5 cellular contexts compared by ENCODE assay signal in the genomic region with DNA sequence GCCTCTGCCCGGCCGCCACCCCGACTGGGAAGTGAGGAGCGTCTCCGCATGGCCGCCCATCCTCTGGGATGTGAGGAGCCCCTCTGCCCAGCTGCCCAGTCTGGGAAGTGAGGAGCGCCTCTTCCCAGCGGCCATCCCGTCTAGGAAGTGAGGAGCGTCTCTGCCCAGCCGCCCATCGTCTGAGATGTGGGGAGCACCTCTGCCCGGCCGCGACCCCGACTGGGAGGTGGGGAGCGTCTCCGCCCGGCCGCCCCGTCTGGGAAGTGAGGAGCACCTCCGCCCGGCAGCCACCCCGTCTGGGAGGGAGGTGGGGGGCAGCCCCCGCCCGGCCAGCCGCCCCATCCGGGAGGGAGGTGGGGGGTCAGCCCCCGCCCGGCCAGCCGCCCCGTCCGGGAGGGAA. TPM values are rescaled to one million over a fixed set of nuclear protein-coding genes. Genes with fewer than 3 reads are reported as not detected.
DNase-seq lines count a peak whose midpoint lies in the region; ATAC-seq, FAIRE-seq and TF ChIP-seq lines count a peak whose summit lies in the region.
"Not testable (repeated sequence)": the region's sequence is repeated elsewhere in the genome, so short reads cannot be mapped to it uniquely, and the experiment has no call there.

No MANE protein-coding gene starts in this region.

- intact Hi-C loops in right cardiac atrium (cut with DNase I); kidney (cut with DNase I); gastrocnemius medialis (cut with DNase I; ENCODE audit: low total_unique reads): not testable (repeated sequence)

- TF ChIP-seq CTCF in BE2C (IDR thresholded peaks at IDR 0.05; ENCODE audit: low read depth, low read length); glutamatergic neuron (IDR thresholded peaks at IDR 0.05; ENCODE audit: partially characterized antibody, unreplicated experiment); kidney (IDR thresholded peaks at IDR 0.05; ENCODE audit: borderline replicate concordance, extremely low read depth, insufficient read depth); gastrocnemius medialis (IDR thresholded peaks at IDR 0.05 in 4 of 5, conservative IDR thresholded peaks at IDR 0.05 in 1 of 5): not testable (repeated sequence)

- not testable (repeated sequence) for H3K27ac Mint-ChIP-seq in glutamatergic neuron (ENCODE audit: unreplicated experiment)

- FAIRE-seq in kidney (lab: Jason Lieb, UNC) = not testable (repeated sequence)

- DNase-seq in BE2C = peak; percentile 10
- peak; percentile 24 for DNase-seq in glutamatergic neuron
- peak in 2 of 3 donors; percentile 45 to 64 for DNase-seq in right cardiac atrium
- peak; percentile 59 for DNase-seq in kidney
- DNase-seq in gastrocnemius medialis = not testable (repeated sequence)

- H3K27me3 ChIP-seq in BE2C; right cardiac atrium (ENCODE audit: control insufficient read depth, insufficient read depth); gastrocnemius medialis: not testable (repeated sequence)

- H3K9me3 ChIP-seq in BE2C; right cardiac atrium (ENCODE audit: control insufficient read depth, low read length); kidney (ENCODE audit: control insufficient read depth in 1 of 2, low read length in 2 of 2); gastrocnemius medialis: not testable (repeated sequence)

- H3K36me3 Mint-ChIP-seq in glutamatergic neuron (ENCODE audit: unreplicated experiment) = not testable (repeated sequence)

- 93% methylated on average over 30 of the region's 33 CpGs for WGBS in right cardiac atrium

- not testable (repeated sequence) for H3K9ac ChIP-seq in kidney (ENCODE audit: low read length in 2 of 2)

- not testable (repeated sequence) for H3K4me1 ChIP-seq in BE2C; right cardiac atrium (ENCODE audit: control insufficient read depth, insufficient read depth, low read length); kidney (ENCODE audit: control insufficient read depth in 1 of 2, insufficient read depth in 1 of 2, low read depth in 1 of 2, low read length in 2 of 2)
- H3K4me1 ChIP-seq in gastrocnemius medialis = peaks cover 41 to 46% of the 10 kb centered on the region in 2 donors

- TF ChIP-seq POLR2A in gastrocnemius medialis (IDR thresholded peaks at IDR 0.05) = not testable (repeated sequence)

- H3K4me3 ChIP-seq in BE2C (ENCODE audit: low read depth, low read length); right cardiac atrium (ENCODE audit: low read length); kidney (ENCODE audit: low read length in 2 of 2); gastrocnemius medialis: not testable (repeated sequence)

- ATAC-seq in right cardiac atrium, gastrocnemius medialis: not testable (repeated sequence)

- H3K4me1 Mint-ChIP-seq in glutamatergic neuron (ENCODE audit: low read depth, unreplicated experiment) = peaks cover 12% of the 10 kb centered on the region

- not testable (repeated sequence) for H3K27ac ChIP-seq in right cardiac atrium (ENCODE audit: low read length); kidney (ENCODE audit: low read depth in 2 of 2, low read length in 2 of 2)
- H3K27ac ChIP-seq in gastrocnemius medialis = peak overlapping the region in 3 of 4 donors; percentile 55 to 75 (median 73)

- not testable (repeated sequence) for H3K27me3 Mint-ChIP-seq in glutamatergic neuron (ENCODE audit: unreplicated experiment)

- H3K36me3 ChIP-seq in BE2C = not testable (repeated sequence)
- H3K36me3 ChIP-seq in kidney (ENCODE audit: control insufficient read depth in 1 of 2, insufficient read depth in 2 of 2, low read length in 2 of 2) = peaks cover 15 to 23% of the 10 kb centered on the region in 2 donors
- H3K36me3 ChIP-seq in gastrocnemius medialis = peaks cover 0 to 27% of the 10 kb centered on the region in 2 donors

- in situ Hi-C loops in gastrocnemius medialis (cut with MboI; ENCODE audit: low sequenced_read_pairs in 4 of 4) = not testable (repeated sequence)

- H3K9me3 Mint-ChIP-seq in glutamatergic neuron (ENCODE audit: unreplicated experiment) = not testable (repeated sequence)

- not testable (repeated sequence) for H3K4me3 Mint-ChIP-seq in glutamatergic neuron (ENCODE audit: unreplicated experiment)

RNA-seq across cellular contexts. Expression of a gene that starts 20.2 kb away (rescaled TPM):
- 11.7 TPM for polyA plus RNA-seq in BE2C (2012; ENCODE audit: insufficient read depth, insufficient read length, low read depth)
- total RNA-seq in glutamatergic neuron (ENCODE audit: unreplicated experiment) (48.1 TPM), right cardiac atrium (10 to 100 TPM; 43.2 to 87.3 (median 53.7) TPM), kidney (26.1 TPM), gastrocnemius medialis (10 to 100 TPM in 3 of 4 donors, 1 to 10 TPM in 1; 9.7 to 14.9 (median 13.4) TPM)
- polyA plus RNA-seq in right cardiac atrium (38.1 TPM), kidney (ENCODE audit: insufficient read depth, low read depth, low replicate concordance) (14.0 TPM)

RNA-seq across cellular contexts. Expression of a gene that starts 29.3 kb away (rescaled TPM):
- polyA plus RNA-seq in BE2C (2012; ENCODE audit: insufficient read depth, insufficient read length, low read depth) = 29.2 TPM
- total RNA-seq in glutamatergic neuron (ENCODE audit: unreplicated experiment) (22.1 TPM), right cardiac atrium (10 to 100 TPM; 10.5 to 12.0 (median 11.1) TPM), kidney (20.0 TPM), gastrocnemius medialis (10 to 100 TPM; 12.7 to 21.8 (median 19.4) TPM)
- polyA plus RNA-seq in right cardiac atrium (8.6 TPM), kidney (ENCODE audit: insufficient read depth, low read depth, low replicate concordance) (11.9 TPM)
